In the genomic region with DNA sequence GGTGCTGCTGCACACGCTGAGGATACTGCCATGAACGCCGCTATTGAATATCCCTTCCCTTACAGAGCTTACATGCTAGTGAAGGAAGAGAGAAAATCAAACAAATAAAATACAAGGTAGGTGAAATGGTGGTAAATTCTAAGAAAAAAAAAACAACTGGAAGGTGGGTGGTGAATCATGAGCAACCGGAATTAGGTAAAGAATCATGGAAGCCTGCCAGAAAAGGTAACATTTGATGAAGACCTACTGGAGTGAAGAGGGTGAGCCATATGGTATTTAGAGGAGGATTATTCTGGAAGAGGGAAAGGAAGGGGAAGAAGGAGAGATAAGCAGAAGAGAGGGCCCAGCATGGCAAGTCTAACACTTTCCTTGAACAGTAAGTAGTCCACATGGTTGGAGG, we compare ENCODE assay signal across 20 cellular contexts.
DNase-seq lines count a peak whose midpoint lies in the region; TF ChIP-seq lines count a peak whose summit lies in the region.
"Had no signal": no experiment of that assay in that cellular context is flagged by ENCODE, and none has a peak within 500 bp of the region (broad histone marks: within the 10 kb centered on the region; RNA-seq: fewer than 3 reads in every experiment).

No MANE protein-coding gene starts in this region.

- TF ChIP-seq CTCF in PC-9 (conservative IDR thresholded peaks at IDR 0.05) = no peak

- H4K91ac ChIP-seq in mesenchymal stem cell (ENCODE audit: low read length) (no peak overlapping the region), neuronal stem cell (ENCODE audit: low read depth, low read length, poor library complexity) (no peak overlapping the region)

- POLR2A ChIA-PET in PC-9 (lab: Charles Lee; ENCODE audit: unreplicated experiment) = no interaction called here

- H3K27ac ChIP-seq in PC-9 (no peak overlapping the region), mesenchymal stem cell (ENCODE audit: low read length, poor library complexity, severe bottlenecking) (no peak overlapping the region), SJCRH30 (no peak overlapping the region), neuronal stem cell (replicated peaks; ENCODE audit: low read length) (no peak overlapping the region)
- H3K27ac ChIP-seq: HL-60 had no signal

- H3K79me1 ChIP-seq in mesenchymal stem cell (replicated peaks; ENCODE audit: low read length, poor library complexity, severe bottlenecking) (no peaks in the 10 kb centered on the region), neuronal stem cell (ENCODE audit: low read depth, low read length) (no peaks in the 10 kb centered on the region)

- H3K36me3 ChIP-seq in PC-9 (ENCODE audit: low read depth) (no peaks in the 10 kb centered on the region), mesenchymal stem cell (ENCODE audit: control insufficient read depth in 1 of 2, insufficient read depth in 2 of 2, low read depth in 1 of 2, low read length in 2 of 2) (peaks cover 0 to 6% of the 10 kb centered on the region in 2 experiments), SJCRH30 (no peaks in the 10 kb centered on the region), neuronal stem cell (replicated peaks in 1 of 2; ENCODE audit: control insufficient read depth in 2 of 2, insufficient read depth in 2 of 2, low read length in 2 of 2) (no peaks in the 10 kb centered on the region)
- H3K36me3 ChIP-seq: BE2C had no signal

- H3K23ac ChIP-seq in mesenchymal stem cell (ENCODE audit: low read length in 2 of 2) = no peak overlapping the region
- no peak overlapping the region for H3K23ac ChIP-seq in neuronal stem cell (ENCODE audit: low read depth, low read length, poor library complexity)

- 0 out of 2 replicates have a peak overlapping the region, but pooled peaks have one; percentile 37 for H2AFZ ChIP-seq in PC-9
- no peak overlapping the region for H2AFZ ChIP-seq in mesenchymal stem cell (ENCODE audit: low read depth, low read length)
- H2AFZ ChIP-seq in neuronal stem cell (ENCODE audit: low read length) = no peak overlapping the region

- H3K27me3 ChIP-seq in PC-9 (ENCODE audit: insufficient read depth, low read depth) = no peaks in the 10 kb centered on the region
- H3K27me3 ChIP-seq in mesenchymal stem cell (ENCODE audit: control insufficient read depth in 1 of 2, insufficient read depth in 1 of 2, low read length in 2 of 2) = no peaks in the 10 kb centered on the region
- H3K27me3 ChIP-seq in SJCRH30 = no peaks in the 10 kb centered on the region
- H3K27me3 ChIP-seq in neuronal stem cell (ENCODE audit: control insufficient read depth in 3 of 3, insufficient read depth in 3 of 3, low read depth in 1 of 3, low read length in 3 of 3) = no peaks in the 10 kb centered on the region
- H3K27me3 ChIP-seq: BE2C had no signal

- 96% methylated on average over 1 of the region's 4 CpGs for WGBS in mesenchymal stem cell
- WGBS in neuronal stem cell (ENCODE audit: extremely low coverage in 2 of 2, insufficient read length in 2 of 2, insufficient replicate concordance in 1 of 2), 2 donors = no CpG with 5 or more reads among the region's 4 CpGs

- H3K14ac ChIP-seq in mesenchymal stem cell (ENCODE audit: low read length in 2 of 2) (no peak overlapping the region), neuronal stem cell (ENCODE audit: low read length) (no peak overlapping the region)

- H3K4ac ChIP-seq in mesenchymal stem cell (ENCODE audit: low read depth in 1 of 2, low read length in 2 of 2) (no peak overlapping the region), neuronal stem cell (ENCODE audit: low read length) (no peak overlapping the region)

- H3K4me3 ChIP-seq in PC-9 = no peak overlapping the region
- H3K4me3 ChIP-seq in mesenchymal stem cell (ENCODE audit: insufficient read depth in 1 of 2, low read depth in 1 of 2, low read length in 2 of 2) = no peak overlapping the region
- H3K4me3 ChIP-seq in SJCRH30 = no peak overlapping the region
- H3K4me3 ChIP-seq in neuronal stem cell (ENCODE audit: low read length in 2 of 2) = no peak overlapping the region

- intact Hi-C loops in PC-9 (cut with micrococcal nuclease; ENCODE audit: unreplicated experiment) = no loop called here

- H2BK12ac ChIP-seq in mesenchymal stem cell (ENCODE audit: low read length in 2 of 2) (no peak overlapping the region), neuronal stem cell (ENCODE audit: low read length) (no peak overlapping the region)

- no peaks in the 10 kb centered on the region for H3F3A ChIP-seq in PC-9 (ENCODE audit: insufficient read depth, low read depth)

- DNase-seq in NCI-H2171 (lab: John Stamatoyannopoulos, UW) (peak; percentile 64), NCI-H524 (lab: John Stamatoyannopoulos, UW) (peak; percentile 40 to 83), PC-9 (no peak), mesenchymal stem cell (no peak), SJCRH30 (no peak), neuronal stem cell (ENCODE audit: low spot score) (no peak), islet precursor cell (no peak)
- DNase-seq: ACHN; BE2C; C1 segment of cervical spinal cord; CD4-positive, CD25-positive, alpha-beta regulatory T cell; CD8-positive, alpha-beta memory T cell; DMS 273 treated with DMSO at 0.1 percent for 48 hours; DMS79; GDM1; GOT3; H7; HFFc6; IMR-90 had no signal

- H4K8ac ChIP-seq in mesenchymal stem cell (ENCODE audit: low read length) = no peak overlapping the region
- H4K8ac ChIP-seq in neuronal stem cell (ENCODE audit: low read depth, low read length) = no peak overlapping the region

- H3K9ac ChIP-seq in mesenchymal stem cell (ENCODE audit: low read length) = no peak overlapping the region
- no peak overlapping the region for H3K9ac ChIP-seq in neuronal stem cell (ENCODE audit: low read depth, low read length, poor library complexity)

- CTCF ChIA-PET in PC-9 (lab: Charles Lee) = no interaction called here

- peaks cover 7% of the 10 kb centered on the region; the same call in 1 of the 2 replicates for H3K9me3 ChIP-seq in PC-9 (ENCODE audit: insufficient read depth, low read depth)
- H3K9me3 ChIP-seq in mesenchymal stem cell (ENCODE audit: control insufficient read depth, low read length) = peaks cover 9% of the 10 kb centered on the region
- no peaks in the 10 kb centered on the region; the same call in 1 of the 2 replicates for H3K9me3 ChIP-seq in SJCRH30 (replicated peaks)
- peaks cover 0 to 1% of the 10 kb centered on the region in 2 donors for H3K9me3 ChIP-seq in neuronal stem cell (replicated peaks in 1 of 2; ENCODE audit: control insufficient read depth in 2 of 2, insufficient read depth in 1 of 2, low read depth in 1 of 2, low read length in 2 of 2)
- H3K9me3 ChIP-seq: BE2C had no signal

- H3K18ac ChIP-seq in mesenchymal stem cell (ENCODE audit: low read depth in 1 of 2, low read length in 2 of 2) = no peak overlapping the region
- no peak overlapping the region for H3K18ac ChIP-seq in neuronal stem cell (ENCODE audit: low read length)

- no peaks in the 10 kb centered on the region for H4K20me1 ChIP-seq in PC-9 (ENCODE audit: insufficient read depth)

- H2BK120ac ChIP-seq in mesenchymal stem cell (ENCODE audit: low read depth, low read length) = no peak overlapping the region
- no peak overlapping the region for H2BK120ac ChIP-seq in neuronal stem cell (ENCODE audit: low read depth, low read length)

- no peak overlapping the region for H2BK5ac ChIP-seq in mesenchymal stem cell (ENCODE audit: low read depth, low read length, poor library complexity, severe bottlenecking)
- no peak overlapping the region for H2BK5ac ChIP-seq in neuronal stem cell (ENCODE audit: low read length)

- H3K9me2 ChIP-seq in PC-9 (ENCODE audit: insufficient read depth) = no peaks in the 10 kb centered on the region

- no peaks in the 10 kb centered on the region for H3K79me2 ChIP-seq in PC-9 (ENCODE audit: low read depth)

- H3K4me1 ChIP-seq in PC-9 (replicated peaks; ENCODE audit: insufficient read depth) = peaks cover 17% of the 10 kb centered on the region
- H3K4me1 ChIP-seq in mesenchymal stem cell (ENCODE audit: control insufficient read depth, insufficient read depth, low read depth, low read length) = no peaks in the 10 kb centered on the region
- H3K4me1 ChIP-seq in SJCRH30 = peaks cover 14% of the 10 kb centered on the region
- H3K4me1 ChIP-seq in neuronal stem cell (ENCODE audit: control insufficient read depth in 2 of 2, insufficient read depth in 1 of 2, low read depth in 1 of 2, low read length in 2 of 2) = peaks cover 0 to 8% of the 10 kb centered on the region in 2 donors
- H3K4me1 ChIP-seq: BE2C had no signal

- 0 out of 2 replicates have a peak overlapping the region, but pooled peaks have one; percentile 39 for H3K4me2 ChIP-seq in PC-9
- no peak overlapping the region for H3K4me2 ChIP-seq in mesenchymal stem cell (ENCODE audit: low read length, poor library complexity, severe bottlenecking)
- no peak overlapping the region for H3K4me2 ChIP-seq in neuronal stem cell (ENCODE audit: insufficient read depth, low read length, poor library complexity, severe bottlenecking)

- H2AK5ac ChIP-seq in mesenchymal stem cell (ENCODE audit: low read length, severe bottlenecking) (no peak overlapping the region), neuronal stem cell (ENCODE audit: low read depth, low read length) (no peak overlapping the region)

- no TSS peak for BruUV-seq in PC-9 (replicated peaks; lab: Mats Ljungman, UMichigan)

- H2BK15ac ChIP-seq in mesenchymal stem cell (ENCODE audit: low read depth, poor library complexity, severe bottlenecking) (peak overlapping the region; percentile 48), neuronal stem cell (ENCODE audit: low read length) (no peak overlapping the region)

Comparison
In these comparisons a context has a peak if more than half of its experiments do, and no peak if none do; other contexts are left out.
1. DNase-seq: peak in NCI-H2171 (single experiment) and NCI-H524 (2 of 2); none in PC-9 (0 of 2), mesenchymal stem cell (single experiment), SJCRH30 (0 of 2), neuronal stem cell (single experiment) and islet precursor cell (single experiment).